Comparison of ENCODE assay signal across 8 cellular contexts in the genomic region with DNA sequence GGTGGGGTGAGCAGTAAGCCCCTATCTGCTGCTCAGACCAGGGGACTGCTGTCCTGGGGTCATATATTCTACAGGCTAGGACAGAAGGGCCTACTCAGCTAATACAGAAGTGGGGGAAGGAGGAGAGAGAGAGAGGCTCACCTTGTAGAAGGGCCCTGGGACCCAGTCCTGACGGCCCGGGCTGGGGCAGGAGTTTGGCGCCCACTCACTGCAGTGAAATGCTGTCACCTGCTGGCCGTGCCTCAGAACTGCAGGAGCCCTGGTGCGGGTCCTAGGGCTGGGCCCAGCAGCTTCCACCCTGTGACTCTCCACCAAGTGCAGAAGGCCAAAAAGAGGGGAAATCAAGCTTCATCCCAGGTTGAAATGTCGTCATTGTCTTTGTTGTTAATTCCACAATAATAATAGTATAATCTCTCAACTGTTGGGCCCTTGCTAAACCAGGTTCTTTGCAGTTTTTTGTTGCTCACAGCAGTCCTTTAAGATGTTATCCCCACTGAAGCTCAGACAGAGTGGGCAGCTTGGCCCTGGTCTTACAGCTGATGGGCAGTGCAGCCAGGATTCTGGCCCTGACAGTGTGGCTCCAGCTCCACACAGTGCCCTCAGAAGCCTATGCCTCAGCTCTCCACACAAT. TPM values are rescaled to one million over a fixed set of nuclear protein-coding genes. Genes with fewer than 3 reads are reported as not detected.
DNase-seq lines count a peak whose midpoint lies in the region; ATAC-seq and TF ChIP-seq lines count a peak whose summit lies in the region.

No MANE protein-coding gene starts in this region.

- no peak for TF ChIP-seq POLR2A in HCT116 (IDR thresholded peaks at IDR 0.05; ENCODE audit: borderline replicate concordance, extremely low read depth, insufficient read depth, insufficient read length)

- POLR2A ChIA-PET in Caco-2 (lab: Charles Lee) (no interaction called here), HCT116 (lab: Charles Lee) (no interaction called here)

- CTCF ChIA-PET in Caco-2 (lab: Charles Lee), result interaction anchor here (0.5 to 2.5 kb wide), 23 partner anchors 9 to 727 kb away, joined by 3 to 25 read pairs (median 4); a partner anchor contains a TSS
- CTCF ChIA-PET in HCT116 (lab: Charles Lee), result interaction anchor here (0.8 to 1.8 kb wide), 12 partner anchors 96 to 628 kb away, joined by 3 to 8 read pairs (median 4); no protein-coding TSS in a partner anchor

- H3K27ac Mint-ChIP-seq in Caco-2 (ENCODE audit: unreplicated experiment), result no peak overlapping the region

- H3K9me2 ChIP-seq in HCT116 (ENCODE audit: insufficient read depth), result no peaks in the 10 kb centered on the region

- BruUV-seq in Caco-2 (replicated peaks; lab: Mats Ljungman, UMichigan) (no TSS peak), HCT116 (replicated peaks; lab: Mats Ljungman, UMichigan) (no TSS peak)

- H3K9me3 ChIP-seq in Caco-2 (no peaks in the 10 kb centered on the region), HCT116 (ENCODE audit: control insufficient read depth in 1 of 2, insufficient read depth in 1 of 2, low read depth in 1 of 2, low read length in 2 of 2) (no peaks in the 10 kb centered on the region), lower lobe of right lung (no peaks in the 10 kb centered on the region)

- H3K27me3 ChIP-seq in Caco-2 (replicated peaks; ENCODE audit: control insufficient read depth, insufficient read depth, low read length) (no peaks in the 10 kb centered on the region), HCT116 (ENCODE audit: insufficient read depth, low read length) (peaks cover 20% of the 10 kb centered on the region; the same call in 1 of the 2 replicates), lower lobe of right lung (ENCODE audit: low read depth) (peaks cover 20% of the 10 kb centered on the region)

- RAD21 ChIA-PET in HCT116 (lab: Charles Lee; ENCODE audit: low non-redundant PET in 1 of 2, low total read pairs in 2 of 2, uncharacterized antibody in 2 of 2, unreplicated experiment in 2 of 2), result interaction anchor here in 1 of 2 experiments (1.3 to 1.4 kb wide), 2 partner anchors 109 to 387 kb away, joined by 3 read pairs; no protein-coding TSS in a partner anchor

- DNase-seq in Caco-2 (peak; percentile 78 to 91), HCT116 (ENCODE audit: low read depth, low spot score) (no peak), NCI-H226 (peak; percentile 33), dedifferentiated amniotic fluid mesenchymal stem cell (ENCODE audit: extremely low spot score) (peak; percentile 25), lower lobe of right lung (peak; percentile 76)
- DNase-seq in activated CD4-positive, alpha-beta T cell treated with anti-CD3 and anti-CD28 coated beads, Interleukin-2, amount 50 U/mL, for 4 hours, result peak; percentile 36 to 44
- peak; percentile 29 for DNase-seq in stimulated activated CD8-positive, alpha-beta memory T cell treated with anti-CD3 and anti-CD28 coated beads, Interleukin-12 subunit alpha, Interleukin-12 subunit beta, amount 100 ng/mL, for 1 hour (ENCODE audit: low read depth)

- H2AFZ ChIP-seq in HCT116 (ENCODE audit: low read depth, low read length, poor library complexity, severe bottlenecking), result no peak overlapping the region

- H3K27me3 Mint-ChIP-seq in Caco-2 (ENCODE audit: insufficient read depth, unreplicated experiment), result peaks cover 17% of the 10 kb centered on the region

- H3K4me3 ChIP-seq in Caco-2 (ENCODE audit: low read depth, low read length) (no peak overlapping the region), HCT116 (replicated peaks in 1 of 2; ENCODE audit: low read depth in 1 of 2, low read length in 2 of 2) (no peak overlapping the region), lower lobe of right lung (no peak overlapping the region)

- no peaks in the 10 kb centered on the region for H3K4me1 Mint-ChIP-seq in Caco-2 (ENCODE audit: low read depth, unreplicated experiment)

- no peak overlapping the region for H3K4me3 Mint-ChIP-seq in Caco-2 (ENCODE audit: unreplicated experiment)

- intact Hi-C loops in Caco-2 (cut with micrococcal nuclease; ENCODE audit: unreplicated experiment) (loop anchor here (1.0 to 5.0 kb wide), 8 partner anchors 95 to 627 kb away; a partner anchor contains a TSS), HCT116 (cut with micrococcal nuclease) (loop anchor here (1.0 to 5.0 kb wide), 6 partner anchors 386 to 627 kb away; no protein-coding TSS in a partner anchor), lower lobe of right lung (cut with DNase I) (no loop called here)

- H4K20me1 ChIP-seq in HCT116 (ENCODE audit: insufficient read depth), result no peaks in the 10 kb centered on the region

- no peaks in the 10 kb centered on the region for H3K9me3 Mint-ChIP-seq in Caco-2 (ENCODE audit: unreplicated experiment)

- H3K4me2 ChIP-seq in HCT116 (ENCODE audit: low read length), result no peak overlapping the region

- TF ChIP-seq RAD21 in HCT116 (IDR thresholded peaks at IDR 0.05; ENCODE audit: low read depth), result peak; percentile 99

- H3K27ac ChIP-seq in HCT116 (ENCODE audit: low read depth, low read length), result no peak overlapping the region
- H3K27ac ChIP-seq in lower lobe of right lung, result no peak overlapping the region

- no peaks in the 10 kb centered on the region for H3K36me3 Mint-ChIP-seq in Caco-2 (ENCODE audit: insufficient read depth, unreplicated experiment)

- H3K79me2 ChIP-seq in HCT116 (ENCODE audit: insufficient read depth, low read length), result no peaks in the 10 kb centered on the region

- H3K4me1 ChIP-seq in Caco-2, result peaks cover 4% of the 10 kb centered on the region; the same call in 1 of the 2 replicates
- H3K4me1 ChIP-seq in HCT116 (ENCODE audit: control insufficient read depth in 1 of 2, insufficient read depth in 2 of 2, low read length in 2 of 2), result no peaks in the 10 kb centered on the region
- no peaks in the 10 kb centered on the region for H3K4me1 ChIP-seq in lower lobe of right lung

- peak; percentile 97 for ATAC-seq in HCT116
- peak; percentile 85 for ATAC-seq in lower lobe of right lung
- ATAC-seq in GM19397 (IDR thresholded peaks at IDR 0.05; ENCODE audit: unreplicated experiment), result no peak

- H3K9ac ChIP-seq in HCT116 (ENCODE audit: low read length), result no peak overlapping the region

- TF ChIP-seq CTCF in Caco-2 (IDR thresholded peaks at IDR 0.05; ENCODE audit: insufficient read depth in 1 of 2, low read depth in 1 of 2, low read length in 1 of 2, severe bottlenecking in 1 of 2, unreplicated experiment in 1 of 2) (peak; percentile 100), HCT116 (IDR thresholded peaks at IDR 0.05 in 2 of 3, conservative IDR thresholded peaks at IDR 0.05 in 1 of 3; ENCODE audit: borderline replicate concordance in 1 of 3, insufficient read depth in 1 of 3, low read depth in 2 of 3, low read length in 2 of 3) (peak; percentile 94 to 99 (median 99)), lower lobe of right lung (IDR thresholded peaks at IDR 0.05) (peak; percentile 99)

- H3K36me3 ChIP-seq in Caco-2 (ENCODE audit: control insufficient read depth, insufficient read depth, low read length) (no peaks in the 10 kb centered on the region), HCT116 (ENCODE audit: control insufficient read depth in 1 of 2, insufficient read depth in 2 of 2, low read length in 2 of 2) (no peaks in the 10 kb centered on the region), lower lobe of right lung (no peaks in the 10 kb centered on the region)

TF ChIP-seq in HCT116, 20 proteins besides CTCF, POLR2A, EP300 and RAD21 (continues in another document):
- TF ChIP-seq EZH2 (IDR thresholded peaks at IDR 0.05) (no peak), POLR2AphosphoS5 (IDR thresholded peaks at IDR 0.05; ENCODE audit: low read depth, low read length) (no peak), SIN3A (IDR thresholded peaks at IDR 0.05; ENCODE audit: low read depth) (no peak), ELF1 (IDR thresholded peaks at IDR 0.05; ENCODE audit: borderline replicate concordance, low read depth) (no peak), CEBPB (IDR thresholded peaks at IDR 0.05; ENCODE audit: low read depth) (no peak), JUND (IDR thresholded peaks at IDR 0.05) (no peak), EGR1 (IDR thresholded peaks at IDR 0.05; ENCODE audit: low read depth) (no peak), TCF7L2 (IDR thresholded peaks at IDR 0.05; ENCODE audit: borderline replicate concordance, extremely low read depth, insufficient read depth, insufficient read length) (no peak)
- TF ChIP-seq, protein P1, sequence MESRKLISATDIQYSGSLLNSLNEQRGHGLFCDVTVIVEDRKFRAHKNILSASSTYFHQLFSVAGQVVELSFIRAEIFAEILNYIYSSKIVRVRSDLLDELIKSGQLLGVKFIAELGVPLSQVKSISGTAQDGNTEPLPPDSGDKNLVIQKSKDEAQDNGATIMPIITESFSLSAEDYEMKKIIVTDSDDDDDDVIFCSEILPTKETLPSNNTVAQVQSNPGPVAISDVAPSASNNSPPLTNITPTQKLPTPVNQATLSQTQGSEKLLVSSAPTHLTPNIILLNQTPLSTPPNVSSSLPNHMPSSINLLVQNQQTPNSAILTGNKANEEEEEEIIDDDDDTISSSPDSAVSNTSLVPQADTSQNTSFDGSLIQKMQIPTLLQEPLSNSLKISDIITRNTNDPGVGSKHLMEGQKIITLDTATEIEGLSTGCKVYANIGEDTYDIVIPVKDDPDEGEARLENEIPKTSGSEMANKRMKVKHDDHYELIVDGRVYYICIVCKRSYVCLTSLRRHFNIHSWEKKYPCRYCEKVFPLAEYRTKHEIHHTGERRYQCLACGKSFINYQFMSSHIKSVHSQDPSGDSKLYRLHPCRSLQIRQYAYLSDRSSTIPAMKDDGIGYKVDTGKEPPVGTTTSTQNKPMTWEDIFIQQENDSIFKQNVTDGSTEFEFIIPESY (IDR thresholded peaks at IDR 0.05; ENCODE audit: extremely low read depth, insufficient replicate concordance, low read length), result no peak
- TF ChIP-seq, protein P2, sequence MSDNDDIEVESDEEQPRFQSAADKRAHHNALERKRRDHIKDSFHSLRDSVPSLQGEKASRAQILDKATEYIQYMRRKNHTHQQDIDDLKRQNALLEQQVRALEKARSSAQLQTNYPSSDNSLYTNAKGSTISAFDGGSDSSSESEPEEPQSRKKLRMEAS (IDR thresholded peaks at IDR 0.05), result no peak

RNA-seq across cellular contexts. Expression of a gene that starts 29.6 kb away (rescaled TPM):
- total RNA-seq in Caco-2 (2022), result 4.3 TPM in 2 replicates
- 0.54 TPM for total RNA-seq in HCT116 (2021; ENCODE audit: unreplicated experiment)
- 0.29 and 0.53 TPM in 2 replicates for polyA plus RNA-seq in HCT116 (2012)
- total RNA-seq in lower lobe of right lung, result 8.3 TPM
